In the genomic region with DNA sequence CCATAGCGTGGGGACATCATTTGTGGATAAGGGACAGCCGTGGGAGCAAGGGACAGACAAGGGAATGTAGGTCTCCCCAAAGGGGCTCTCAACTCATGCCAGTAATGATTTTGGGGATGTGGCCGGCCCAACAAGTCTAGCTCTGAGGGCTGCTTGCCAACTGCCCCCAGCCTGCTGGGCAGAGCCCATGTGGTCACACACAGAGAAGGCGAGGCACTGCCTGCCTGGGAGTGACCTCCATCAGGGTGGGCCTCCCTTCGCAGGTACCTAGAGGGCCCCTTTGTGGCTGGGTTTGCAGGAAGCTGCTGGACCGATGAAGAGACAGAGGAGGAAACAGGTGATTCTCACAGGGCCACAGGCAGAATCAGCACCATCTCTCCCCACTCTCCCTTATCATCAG, we compare ENCODE assay signal across 37 cellular contexts.
"Had no signal": no experiment of that assay in that cellular context is flagged by ENCODE, and none has a peak within 500 bp of the region (broad histone marks: within the 10 kb centered on the region; RNA-seq: fewer than 3 reads in every experiment).

No MANE protein-coding gene starts in this region.

- H3K27me3 Mint-ChIP-seq: activated B cell treated with CpG ODN at 0.5 μM for 24 hours; activated CD4-positive, alpha-beta T cell treated with anti-CD3 and anti-CD28 coated beads, Interleukin-2, amount 10 ng/mL, durations not matched to agents 24 days and 14 days; activated CD8-positive, alpha-beta T cell treated with anti-CD3 and anti-CD28 coated beads for 36 hours; activated naive CD8-positive, alpha-beta T cell; activated naive CD8-positive, alpha-beta T cell treated with anti-CD3 and anti-CD28 coated beads, Interleukin-2, amount 50 U/mL, for 24 hours had no signal

- H3K36me3 ChIP-seq: ascending aorta, cardiac muscle cell had no signal

- H3K9me3 ChIP-seq: ascending aorta had no signal

- H3K9me3 Mint-ChIP-seq: activated B cell treated with CpG ODN at 0.5 μM for 24 hours; activated CD4-positive, alpha-beta memory T cell treated with anti-CD3 and anti-CD28 coated beads for 36 hours; activated CD4-positive, alpha-beta T cell treated with anti-CD3 and anti-CD28 coated beads, Interleukin-2, amount 10 ng/mL, durations not matched to agents 24 days and 14 days; activated CD8-positive, alpha-beta T cell treated with anti-CD3 and anti-CD28 coated beads for 36 hours; activated naive CD4-positive, alpha-beta T cell treated with anti-CD3 and anti-CD28 coated beads for 36 hours; activated naive CD8-positive, alpha-beta T cell treated with anti-CD3 and anti-CD28 coated beads, Interleukin-2, amount 10 ng/mL, durations not matched to agents 7 days and 5 days; activated naive CD8-positive, alpha-beta T cell treated with anti-CD3 and anti-CD28 coated beads, Interleukin-2, amount 50 U/mL, for 24 hours; activated T-cell treated with anti-CD3 and anti-CD28 coated beads, Interleukin-2, amount 50 U/mL, for 4 hours; activated T-cell treated with anti-CD3 and anti-CD28 coated beads, Interleukin-2, amount 50 U/mL, for 72 hours; activated T-helper 1 cell treated with anti-CD3 and anti-CD28 coated beads, Interleukin-12 subunit alpha, Interleukin-12 subunit beta, Interleukin-2, Interleukin-4 antibody, amounts not matched to agents 30 ng/mL and 10 ng/mL and 1 ng/mL, durations not matched to agents 14 hours and 24 hours and 36 hours; activated T-helper 17 cell treated with anti-CD3 and anti-CD28 coated beads, Interleukin-2, amount 50 U/mL, for 72 hours; brain; central memory CD8-positive, alpha-beta T cell; T-helper 1 cell treated with Interleukin-12 subunit alpha and Interleukin-12 subunit beta and Interleukin-4 antibody, amounts not matched to agents 30 μg/mL and 1 μg/mL, for 36 hours; T-helper 2 cell treated with Interferon-gamma antibody and Interleukin-4, amounts not matched to agents 5 μg/mL and 100 μg/mL, for 36 hours had no signal

- ATAC-seq: activated CD8-positive, alpha-beta T cell treated with anti-CD3 and anti-CD28 coated beads for 36 hours; activated naive CD8-positive, alpha-beta T cell treated with anti-CD3 and anti-CD28 coated beads, Interleukin-2, amount 50 U/mL, for 24 hours; activated T-cell treated with anti-CD3 and anti-CD28 coated beads, Interleukin-2, amount 50 U/mL, for 4 hours; activated T-cell treated with anti-CD3 and anti-CD28 coated beads, Interleukin-2, amount 50 U/mL, for 72 hours; activated T-helper 17 cell treated with anti-CD3 and anti-CD28 coated beads, Interleukin-2, amount 50 U/mL, for 72 hours had no signal

- H3K27ac Mint-ChIP-seq: activated B cell treated with CpG ODN at 0.5 μM for 24 hours; activated CD4-positive, alpha-beta memory T cell treated with anti-CD3 and anti-CD28 coated beads for 36 hours; activated CD4-positive, alpha-beta T cell treated with anti-CD3 and anti-CD28 coated beads, Interleukin-2, amount 10 ng/mL, durations not matched to agents 24 days and 14 days; activated CD8-positive, alpha-beta T cell treated with anti-CD3 and anti-CD28 coated beads for 36 hours; activated naive CD4-positive, alpha-beta T cell treated with anti-CD3 and anti-CD28 coated beads for 36 hours; activated naive CD8-positive, alpha-beta T cell; activated naive CD8-positive, alpha-beta T cell treated with anti-CD3 and anti-CD28 coated beads, Interleukin-2, amount 10 ng/mL, durations not matched to agents 7 days and 5 days; activated naive CD8-positive, alpha-beta T cell treated with anti-CD3 and anti-CD28 coated beads, Interleukin-2, amount 50 U/mL, for 24 hours; activated T-cell treated with anti-CD3 and anti-CD28 coated beads, Interleukin-2, amount 50 U/mL, for 72 hours; activated T-helper 1 cell treated with anti-CD3 and anti-CD28 coated beads, Interleukin-12 subunit alpha, Interleukin-12 subunit beta, Interleukin-2, Interleukin-4 antibody, amounts not matched to agents 30 ng/mL and 10 ng/mL and 1 ng/mL, durations not matched to agents 14 hours and 24 hours and 36 hours; activated T-helper 17 cell treated with anti-CD3 and anti-CD28 coated beads, Interleukin-2, amount 50 U/mL, for 72 hours; T-helper 1 cell treated with Interleukin-12 subunit alpha and Interleukin-12 subunit beta and Interleukin-4 antibody, amounts not matched to agents 30 μg/mL and 1 μg/mL, for 36 hours; T-helper 2 cell treated with Interferon-gamma antibody and Interleukin-4, amounts not matched to agents 5 μg/mL and 100 μg/mL, for 36 hours had no signal

- H3K27me3 ChIP-seq: ascending aorta, cardiac muscle cell had no signal

- H3K4me3 Mint-ChIP-seq: activated B cell treated with CpG ODN at 0.5 μM for 24 hours; activated CD4-positive, alpha-beta memory T cell treated with anti-CD3 and anti-CD28 coated beads for 36 hours; activated CD4-positive, alpha-beta T cell treated with anti-CD3 and anti-CD28 coated beads, Interleukin-2, amount 10 ng/mL, durations not matched to agents 24 days and 14 days; activated CD8-positive, alpha-beta T cell treated with anti-CD3 and anti-CD28 coated beads for 36 hours; activated naive CD4-positive, alpha-beta T cell treated with anti-CD3 and anti-CD28 coated beads for 36 hours; activated naive CD8-positive, alpha-beta T cell; activated naive CD8-positive, alpha-beta T cell treated with anti-CD3 and anti-CD28 coated beads, Interleukin-2, amount 10 ng/mL, durations not matched to agents 7 days and 5 days; activated naive CD8-positive, alpha-beta T cell treated with anti-CD3 and anti-CD28 coated beads, Interleukin-2, amount 50 U/mL, for 24 hours; activated T-cell treated with anti-CD3 and anti-CD28 coated beads, Interleukin-2, amount 50 U/mL, for 4 hours; activated T-cell treated with anti-CD3 and anti-CD28 coated beads, Interleukin-2, amount 50 U/mL, for 72 hours; activated T-helper 1 cell treated with anti-CD3 and anti-CD28 coated beads, Interleukin-12 subunit alpha, Interleukin-12 subunit beta, Interleukin-2, Interleukin-4 antibody, amounts not matched to agents 30 ng/mL and 10 ng/mL and 1 ng/mL, durations not matched to agents 14 hours and 24 hours and 36 hours; activated T-helper 17 cell treated with anti-CD3 and anti-CD28 coated beads, Interleukin-2, amount 50 U/mL, for 72 hours; central memory CD8-positive, alpha-beta T cell; T-helper 1 cell treated with Interleukin-12 subunit alpha and Interleukin-12 subunit beta and Interleukin-4 antibody, amounts not matched to agents 30 μg/mL and 1 μg/mL, for 36 hours; T-helper 2 cell treated with Interferon-gamma antibody and Interleukin-4, amounts not matched to agents 5 μg/mL and 100 μg/mL, for 36 hours had no signal

- H3K27ac ChIP-seq: ascending aorta, cardiac muscle cell, VCaP had no signal

- H3K4me1 Mint-ChIP-seq: activated B cell treated with CpG ODN at 0.5 μM for 24 hours; activated CD4-positive, alpha-beta T cell treated with anti-CD3 and anti-CD28 coated beads, Interleukin-2, amount 10 ng/mL, durations not matched to agents 24 days and 14 days; activated naive CD8-positive, alpha-beta T cell treated with anti-CD3 and anti-CD28 coated beads, Interleukin-2, amount 10 ng/mL, durations not matched to agents 7 days and 5 days; activated naive CD8-positive, alpha-beta T cell treated with anti-CD3 and anti-CD28 coated beads, Interleukin-2, amount 50 U/mL, for 24 hours; activated T-helper 17 cell treated with anti-CD3 and anti-CD28 coated beads, Interleukin-2, amount 50 U/mL, for 72 hours; central memory CD8-positive, alpha-beta T cell had no signal

- H3K36me3 Mint-ChIP-seq: activated CD4-positive, alpha-beta memory T cell treated with anti-CD3 and anti-CD28 coated beads for 36 hours; activated naive CD8-positive, alpha-beta T cell; activated naive CD8-positive, alpha-beta T cell treated with anti-CD3 and anti-CD28 coated beads, Interleukin-2, amount 10 ng/mL, durations not matched to agents 7 days and 5 days; brain had no signal

- H3K4me3 ChIP-seq: ascending aorta, cardiac muscle cell had no signal

- DNase-seq: activated B cell treated with CpG ODN at 0.5 μM for 24 hours; activated CD4-positive, alpha-beta memory T cell treated with anti-CD3 and anti-CD28 coated beads for 36 hours; activated CD4-positive, alpha-beta T cell treated with anti-CD3 and anti-CD28 coated beads for 4 hours; activated CD4-positive, alpha-beta T cell treated with anti-CD3 and anti-CD28 coated beads, Interleukin-2, amount 10 ng/mL, durations not matched to agents 24 days and 14 days; activated CD4-positive, alpha-beta T cell treated with anti-CD3 and anti-CD28 coated beads, Interleukin-2, amount 50 U/mL, for 1 hour; activated CD4-positive, alpha-beta T cell treated with anti-CD3 and anti-CD28 coated beads, Interleukin-2, amount 50 U/mL, for 4 hours; activated CD4-positive, CD25-positive, alpha-beta regulatory T cell treated with anti-CD3 and anti-CD28 coated beads, Interleukin-2, amount 50 U/mL, for 72 hours; activated CD8-positive, alpha-beta memory T cell treated with anti-CD3 and anti-CD28 coated beads, Interleukin-2, amount 50 U/mL, for 4 hours; activated CD8-positive, alpha-beta T cell treated with anti-CD3 and anti-CD28 coated beads for 36 hours; activated effector memory CD4-positive, alpha-beta T cell treated with anti-CD3 and anti-CD28 coated beads, Interleukin-2, amount 50 U/mL, for 16 hours; activated gamma-delta T cell treated with Interleukin-2 at 50 U/mL for 16 hours; activated naive CD4-positive, alpha-beta T cell; activated naive CD4-positive, alpha-beta T cell treated with anti-CD3 and anti-CD28 coated beads for 36 hours; activated naive CD4-positive, alpha-beta T cell treated with anti-CD3 and anti-CD28 coated beads, Interleukin-2, amount 50 U/mL, for 16 hours; activated naive CD8-positive, alpha-beta T cell treated with anti-CD3 and anti-CD28 coated beads, Interleukin-2, amount 10 ng/mL, durations not matched to agents 7 days and 5 days; activated naive CD8-positive, alpha-beta T cell treated with anti-CD3 and anti-CD28 coated beads, Interleukin-2, amount 50 U/mL, for 24 hours; activated T-cell treated with anti-CD3 and anti-CD28 coated beads for 4 hours; activated T-cell treated with anti-CD3 and anti-CD28 coated beads, Interleukin-2, amount 50 U/mL, for 1 hour; activated T-cell treated with anti-CD3 and anti-CD28 coated beads, Interleukin-2, amount 50 U/mL, for 4 hours; activated T-cell treated with anti-CD3 and anti-CD28 coated beads, Interleukin-2, amount 50 U/mL, for 72 hours; amygdala; anterior cingulate cortex; caudate nucleus; cerebellar nuclear complex; T-helper 1 cell; T-helper 2 cell; T-helper 9 cell had no signal

- H3K4me1 ChIP-seq: ascending aorta had no signal
